8 cellular contexts compared by ENCODE assay signal in the genomic region with DNA sequence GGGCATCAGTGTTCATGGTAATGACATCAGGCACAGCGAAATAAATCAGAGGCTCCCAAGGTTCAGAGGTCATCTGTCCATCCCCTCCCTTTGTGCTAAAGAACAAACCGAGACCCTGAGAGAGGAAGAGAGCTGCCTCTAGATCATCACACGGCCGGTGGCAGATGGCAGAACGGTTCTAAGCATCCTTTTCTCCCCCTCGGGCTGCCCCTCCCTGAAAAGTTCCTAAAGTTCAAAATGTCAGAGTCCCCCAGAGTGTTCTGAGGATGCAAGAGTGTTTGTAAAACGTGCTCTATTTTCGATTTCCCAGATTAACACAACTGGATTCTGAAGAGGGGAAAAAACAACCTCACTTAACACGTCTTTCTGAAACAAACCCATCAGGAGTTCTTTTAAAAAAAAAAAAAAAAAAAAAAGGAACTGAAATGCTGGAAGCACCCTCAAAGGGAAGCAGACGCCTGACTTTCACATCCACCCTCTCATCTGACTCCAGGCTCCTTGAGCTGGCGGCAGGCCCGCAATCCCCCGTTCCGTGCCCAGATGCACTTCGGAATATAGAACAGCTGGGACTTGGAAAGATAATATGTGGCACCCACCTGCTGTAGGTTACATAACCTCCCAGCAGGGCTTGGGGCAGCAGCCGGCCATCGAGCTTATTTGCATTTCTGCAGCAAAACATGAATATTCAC.
DNase-seq lines count a peak whose midpoint lies in the region; ATAC-seq, FAIRE-seq and TF ChIP-seq lines count a peak whose summit lies in the region.

No MANE protein-coding gene starts in this region.

- H3K27me3 ChIP-seq in keratinocyte (ENCODE audit: control insufficient read depth, extremely low read depth, insufficient read depth, low read length): peaks cover 10% of the 10 kb centered on the region
- H3K27me3 ChIP-seq in stomach: peaks cover 11 to 49% (median 45%) of the 10 kb centered on the region in 3 donors

- H3K36me3 Mint-ChIP-seq in activated naive CD8-positive, alpha-beta T cell: no peaks in the 10 kb centered on the region

- H3K4me1 ChIP-seq in keratinocyte (ENCODE audit: control insufficient read depth, extremely low read depth, insufficient read depth, low read length) (peaks cover 30% of the 10 kb centered on the region), stomach (peaks cover 54 to 80% (median 73%) of the 10 kb centered on the region in 4 donors)

- H3K9me3 ChIP-seq in keratinocyte (ENCODE audit: control insufficient read depth, low read depth, low read length) (no peaks in the 10 kb centered on the region), stomach (no peaks in the 10 kb centered on the region)

- H3K4me1 Mint-ChIP-seq in activated naive CD8-positive, alpha-beta T cell (ENCODE audit: low read depth): peaks cover 19% of the 10 kb centered on the region

- H3K79me2 ChIP-seq in keratinocyte (ENCODE audit: control insufficient read depth, insufficient read depth, low read length): peaks cover 8% of the 10 kb centered on the region

- DNase-seq in DMS 273 (lab: John Stamatoyannopoulos, UW; ENCODE audit: unreplicated experiment) (peak; percentile 95), MV-4-11 (lab: John Stamatoyannopoulos, UW) (peak; percentile 93), keratinocyte (ENCODE audit: low read depth, low spot score) (no peak), stomach (no peak), T1000 (lab: John Stamatoyannopoulos, UW) (no peak)

- H3K27ac Mint-ChIP-seq in activated naive CD8-positive, alpha-beta T cell: no peak overlapping the region

- H3K27me3 Mint-ChIP-seq in activated naive CD8-positive, alpha-beta T cell: peaks cover 3% of the 10 kb centered on the region

- no peak for TF ChIP-seq EP300 in stomach (IDR thresholded peaks at IDR 0.05)

- no peak for TF ChIP-seq CTCF in keratinocyte (optimal IDR thresholded peaks at IDR 0.05 in 1 of 3, IDR thresholded peaks at IDR 0.05 in 1 of 3, conservative IDR thresholded peaks at IDR 0.05 in 1 of 3; ENCODE audit: extremely low read depth in 1 of 3, insufficient read depth in 2 of 3, low read length in 3 of 3)
- TF ChIP-seq CTCF in stomach (IDR thresholded peaks at IDR 0.05): no peak

- intact Hi-C loops in stomach (cut with DNase I; ENCODE audit: low total_unique reads): no loop called here

- H3K9me3 Mint-ChIP-seq in activated naive CD8-positive, alpha-beta T cell (ENCODE audit: low read depth): no peaks in the 10 kb centered on the region

- peak overlapping the region; percentile 32 for H3K4me2 ChIP-seq in keratinocyte (ENCODE audit: control insufficient read depth, extremely low read depth, insufficient read depth, low read depth, low read length)

- no peaks in the 10 kb centered on the region for H3K9me1 ChIP-seq in keratinocyte (ENCODE audit: control insufficient read depth, extremely low read depth, insufficient read depth, low read length)

- H3K9ac ChIP-seq in keratinocyte (ENCODE audit: control insufficient read depth, extremely low read depth, insufficient read depth, low read length): no peak overlapping the region

- peak overlapping the region; percentile 59 for H3K4me3 Mint-ChIP-seq in activated naive CD8-positive, alpha-beta T cell

- WGBS in stomach, 5 donors: 10 to 14% (median 12%) methylated on average over 17 of the region's 17 CpGs

- ATAC-seq in HG03354 (IDR thresholded peaks at IDR 0.05; ENCODE audit: poor library complexity, severe bottlenecking, unreplicated experiment) (no peak), HG02884 (IDR thresholded peaks at IDR 0.05; ENCODE audit: unreplicated experiment) (no peak)

- peak; percentile 48 for FAIRE-seq in keratinocyte (lab: Jason Lieb, UNC)

- H3K36me3 ChIP-seq in keratinocyte (ENCODE audit: control insufficient read depth in 2 of 2, extremely low read depth in 1 of 2, insufficient read depth in 2 of 2, low read length in 2 of 2): peaks cover 0 to 9% of the 10 kb centered on the region in 2 experiments
- H3K36me3 ChIP-seq in stomach: peaks cover 0 to 5% (median 0%) of the 10 kb centered on the region in 4 donors

- no peak overlapping the region for H2AFZ ChIP-seq in keratinocyte (ENCODE audit: control insufficient read depth, low read length)

- H4K20me1 ChIP-seq in keratinocyte (ENCODE audit: control insufficient read depth, extremely low read depth, insufficient read depth, low read length): no peaks in the 10 kb centered on the region

- H3K27ac ChIP-seq in keratinocyte (ENCODE audit: control insufficient read depth, insufficient read depth, low read length): no peak overlapping the region
- H3K27ac ChIP-seq in stomach: peak overlapping the region in 4 of 5 donors; percentile 16 to 65 (median 52)

- dilution Hi-C loops in keratinocyte (cut with MboI; ENCODE audit: extremely low pct_ligation_motif_present, low sequenced_read_pairs): no loop called here

- TF ChIP-seq POLR2A in stomach (IDR thresholded peaks at IDR 0.05): no peak

- no peak overlapping the region for H3K4me3 ChIP-seq in keratinocyte (ENCODE audit: control insufficient read depth in 2 of 3, extremely low read depth in 1 of 3, insufficient read depth in 2 of 3, low read depth in 1 of 3, low read length in 3 of 3)
- peak overlapping the region; percentile 35 to 61 (median 38) for H3K4me3 ChIP-seq in stomach

Comparison
In these comparisons a context has a peak if more than half of its experiments do, and no peak if none do; other contexts are left out.
1. DNase-seq: peak in DMS 273 (single experiment) and MV-4-11 (single experiment); none in keratinocyte (single experiment), stomach (single experiment) and T1000 (single experiment).
2. H3K4me3 ChIP-seq: peak in stomach (4 of 4); none in keratinocyte (0 of 3).